In the genomic region with DNA sequence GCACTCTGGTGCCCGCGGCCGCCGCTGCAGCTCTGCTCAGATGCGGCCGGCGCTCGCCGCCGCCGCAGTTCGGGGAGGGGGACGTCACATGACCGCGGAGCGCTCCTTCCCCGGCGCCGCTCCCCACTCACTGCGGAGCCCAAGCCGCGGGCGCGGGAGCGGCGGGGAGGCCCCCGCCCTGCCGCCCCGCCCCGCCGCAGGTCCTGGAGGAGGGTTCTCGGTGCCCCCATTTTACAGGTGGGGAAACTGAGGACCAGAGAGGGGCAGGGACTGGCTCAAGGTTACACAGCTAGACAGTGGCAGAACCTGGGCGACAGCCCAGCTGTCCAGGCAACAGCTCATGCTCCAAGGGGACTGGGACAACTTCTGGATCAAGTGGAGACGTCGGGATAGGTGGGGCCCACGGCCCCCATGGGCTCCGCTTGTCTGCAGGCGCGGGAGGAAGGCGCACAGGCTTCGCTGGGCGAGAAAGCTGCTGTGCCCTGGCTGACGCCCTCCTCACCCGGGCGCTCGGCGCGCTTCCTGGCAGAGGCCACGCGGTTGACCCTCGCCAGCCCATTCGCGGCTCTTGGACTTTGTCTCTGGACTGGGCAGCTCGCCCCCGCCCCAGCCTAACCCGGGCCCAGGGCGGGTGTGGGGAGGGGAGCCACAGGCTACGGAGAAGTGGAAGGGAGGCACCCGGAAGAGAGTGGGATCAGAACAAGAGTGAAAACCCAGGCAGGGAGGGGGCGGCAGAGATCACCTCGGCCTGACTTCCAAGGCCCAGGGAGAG, we compare ENCODE assay signal across 1 cellular context.
TF ChIP-seq lines count a peak whose summit lies in the region.

A gene (minus strand): TSS at position 71 of the 772 bp plus-strand sequence. CDS start 49,325 bp downstream, outside the sequence.

TF ChIP-seq in K562, 482 proteins besides CTCF, POLR2A, EP300 and RAD21 (continued from another document and continues in another):
- TF ChIP-seq, protein P1, sequence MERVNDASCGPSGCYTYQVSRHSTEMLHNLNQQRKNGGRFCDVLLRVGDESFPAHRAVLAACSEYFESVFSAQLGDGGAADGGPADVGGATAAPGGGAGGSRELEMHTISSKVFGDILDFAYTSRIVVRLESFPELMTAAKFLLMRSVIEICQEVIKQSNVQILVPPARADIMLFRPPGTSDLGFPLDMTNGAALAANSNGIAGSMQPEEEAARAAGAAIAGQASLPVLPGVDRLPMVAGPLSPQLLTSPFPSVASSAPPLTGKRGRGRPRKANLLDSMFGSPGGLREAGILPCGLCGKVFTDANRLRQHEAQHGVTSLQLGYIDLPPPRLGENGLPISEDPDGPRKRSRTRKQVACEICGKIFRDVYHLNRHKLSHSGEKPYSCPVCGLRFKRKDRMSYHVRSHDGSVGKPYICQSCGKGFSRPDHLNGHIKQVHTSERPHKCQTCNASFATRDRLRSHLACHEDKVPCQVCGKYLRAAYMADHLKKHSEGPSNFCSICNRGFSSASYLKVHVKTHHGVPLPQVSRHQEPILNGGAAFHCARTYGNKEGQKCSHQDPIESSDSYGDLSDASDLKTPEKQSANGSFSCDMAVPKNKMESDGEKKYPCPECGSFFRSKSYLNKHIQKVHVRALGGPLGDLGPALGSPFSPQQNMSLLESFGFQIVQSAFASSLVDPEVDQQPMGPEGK (CRISPR knock-in tag; IDR thresholded peaks at IDR 0.05; ENCODE audit: borderline replicate concordance), result no peak
- TF ChIP-seq ZNF165 (CRISPR knock-in tag; IDR thresholded peaks at IDR 0.05; ENCODE audit: borderline replicate concordance) (no peak), SAP30 (IDR thresholded peaks at IDR 0.05; ENCODE audit: borderline replicate concordance, insufficient read depth, low read depth, low read length, poor library complexity, severe bottlenecking) (peak; percentile 36), ASH1L (IDR thresholded peaks at IDR 0.05; ENCODE audit: borderline replicate concordance, low read depth, partially characterized antibody) (no peak), ZNF444 (CRISPR knock-in tag; IDR thresholded peaks at IDR 0.05) (no peak), DACH1 (IDR thresholded peaks at IDR 0.05; ENCODE audit: partially characterized antibody) (peak; percentile 48), STAG1 (CRISPR knock-in tag; IDR thresholded peaks at IDR 0.05; ENCODE audit: borderline replicate concordance) (no peak), ZNF507 (tag; conservative IDR thresholded peaks at IDR 0.05) (no peak), ZNF696 (CRISPR knock-in tag; conservative IDR thresholded peaks at IDR 0.05) (no peak), SIN3B (IDR thresholded peaks at IDR 0.05; ENCODE audit: low read depth) (0 out of 2 replicates have a peak, but pooled peaks have one; percentile 38), SRSF3 (IDR thresholded peaks at IDR 0.05; ENCODE audit: insufficient read depth, low read length) (0 out of 2 replicates have a peak, but pooled peaks have one; percentile 44), SMAD4 (CRISPR knock-in tag; conservative IDR thresholded peaks at IDR 0.05) (peak; percentile 81; the same call in 1 of the 2 replicates), SRSF9 (IDR thresholded peaks at IDR 0.05; ENCODE audit: borderline replicate concordance, low read depth, low read length) (no peak), NFXL1 (CRISPR knock-in tag; IDR thresholded peaks at IDR 0.05) (0 out of 2 replicates have a peak, but pooled peaks have one; percentile 37)
- TF ChIP-seq, protein P2, sequence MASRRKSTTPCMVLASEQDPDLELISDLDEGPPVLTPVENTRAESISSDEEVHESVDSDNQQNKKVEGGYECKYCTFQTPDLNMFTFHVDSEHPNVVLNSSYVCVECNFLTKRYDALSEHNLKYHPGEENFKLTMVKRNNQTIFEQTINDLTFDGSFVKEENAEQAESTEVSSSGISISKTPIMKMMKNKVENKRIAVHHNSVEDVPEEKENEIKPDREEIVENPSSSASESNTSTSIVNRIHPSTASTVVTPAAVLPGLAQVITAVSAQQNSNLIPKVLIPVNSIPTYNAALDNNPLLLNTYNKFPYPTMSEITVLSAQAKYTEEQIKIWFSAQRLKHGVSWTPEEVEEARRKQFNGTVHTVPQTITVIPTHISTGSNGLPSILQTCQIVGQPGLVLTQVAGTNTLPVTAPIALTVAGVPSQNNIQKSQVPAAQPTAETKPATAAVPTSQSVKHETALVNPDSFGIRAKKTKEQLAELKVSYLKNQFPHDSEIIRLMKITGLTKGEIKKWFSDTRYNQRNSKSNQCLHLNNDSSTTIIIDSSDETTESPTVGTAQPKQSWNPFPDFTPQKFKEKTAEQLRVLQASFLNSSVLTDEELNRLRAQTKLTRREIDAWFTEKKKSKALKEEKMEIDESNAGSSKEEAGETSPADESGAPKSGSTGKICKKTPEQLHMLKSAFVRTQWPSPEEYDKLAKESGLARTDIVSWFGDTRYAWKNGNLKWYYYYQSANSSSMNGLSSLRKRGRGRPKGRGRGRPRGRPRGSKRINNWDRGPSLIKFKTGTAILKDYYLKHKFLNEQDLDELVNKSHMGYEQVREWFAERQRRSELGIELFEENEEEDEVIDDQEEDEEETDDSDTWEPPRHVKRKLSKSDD (conservative IDR thresholded peaks at IDR 0.05; ENCODE audit: low read length), result no peak
- TF ChIP-seq, protein P3, sequence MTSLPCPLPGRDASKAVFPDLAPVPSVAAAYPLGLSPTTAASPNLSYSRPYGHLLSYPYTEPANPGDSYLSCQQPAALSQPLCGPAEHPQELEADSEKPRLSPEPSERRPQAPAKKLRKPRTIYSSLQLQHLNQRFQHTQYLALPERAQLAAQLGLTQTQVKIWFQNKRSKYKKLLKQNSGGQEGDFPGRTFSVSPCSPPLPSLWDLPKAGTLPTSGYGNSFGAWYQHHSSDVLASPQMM (CRISPR knock-in tag; IDR thresholded peaks at IDR 0.05), result no peak
- TF ChIP-seq, protein P4, sequence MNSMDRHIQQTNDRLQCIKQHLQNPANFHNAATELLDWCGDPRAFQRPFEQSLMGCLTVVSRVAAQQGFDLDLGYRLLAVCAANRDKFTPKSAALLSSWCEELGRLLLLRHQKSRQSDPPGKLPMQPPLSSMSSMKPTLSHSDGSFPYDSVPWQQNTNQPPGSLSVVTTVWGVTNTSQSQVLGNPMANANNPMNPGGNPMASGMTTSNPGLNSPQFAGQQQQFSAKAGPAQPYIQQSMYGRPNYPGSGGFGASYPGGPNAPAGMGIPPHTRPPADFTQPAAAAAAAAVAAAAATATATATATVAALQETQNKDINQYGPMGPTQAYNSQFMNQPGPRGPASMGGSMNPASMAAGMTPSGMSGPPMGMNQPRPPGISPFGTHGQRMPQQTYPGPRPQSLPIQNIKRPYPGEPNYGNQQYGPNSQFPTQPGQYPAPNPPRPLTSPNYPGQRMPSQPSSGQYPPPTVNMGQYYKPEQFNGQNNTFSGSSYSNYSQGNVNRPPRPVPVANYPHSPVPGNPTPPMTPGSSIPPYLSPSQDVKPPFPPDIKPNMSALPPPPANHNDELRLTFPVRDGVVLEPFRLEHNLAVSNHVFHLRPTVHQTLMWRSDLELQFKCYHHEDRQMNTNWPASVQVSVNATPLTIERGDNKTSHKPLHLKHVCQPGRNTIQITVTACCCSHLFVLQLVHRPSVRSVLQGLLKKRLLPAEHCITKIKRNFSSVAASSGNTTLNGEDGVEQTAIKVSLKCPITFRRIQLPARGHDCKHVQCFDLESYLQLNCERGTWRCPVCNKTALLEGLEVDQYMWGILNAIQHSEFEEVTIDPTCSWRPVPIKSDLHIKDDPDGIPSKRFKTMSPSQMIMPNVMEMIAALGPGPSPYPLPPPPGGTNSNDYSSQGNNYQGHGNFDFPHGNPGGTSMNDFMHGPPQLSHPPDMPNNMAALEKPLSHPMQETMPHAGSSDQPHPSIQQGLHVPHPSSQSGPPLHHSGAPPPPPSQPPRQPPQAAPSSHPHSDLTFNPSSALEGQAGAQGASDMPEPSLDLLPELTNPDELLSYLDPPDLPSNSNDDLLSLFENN (IDR thresholded peaks at IDR 0.05; ENCODE audit: low read depth in 2 of 2, low read length in 2 of 2), result no peak; a peak in 1 of 4 replicates
- TF ChIP-seq, protein P5, sequence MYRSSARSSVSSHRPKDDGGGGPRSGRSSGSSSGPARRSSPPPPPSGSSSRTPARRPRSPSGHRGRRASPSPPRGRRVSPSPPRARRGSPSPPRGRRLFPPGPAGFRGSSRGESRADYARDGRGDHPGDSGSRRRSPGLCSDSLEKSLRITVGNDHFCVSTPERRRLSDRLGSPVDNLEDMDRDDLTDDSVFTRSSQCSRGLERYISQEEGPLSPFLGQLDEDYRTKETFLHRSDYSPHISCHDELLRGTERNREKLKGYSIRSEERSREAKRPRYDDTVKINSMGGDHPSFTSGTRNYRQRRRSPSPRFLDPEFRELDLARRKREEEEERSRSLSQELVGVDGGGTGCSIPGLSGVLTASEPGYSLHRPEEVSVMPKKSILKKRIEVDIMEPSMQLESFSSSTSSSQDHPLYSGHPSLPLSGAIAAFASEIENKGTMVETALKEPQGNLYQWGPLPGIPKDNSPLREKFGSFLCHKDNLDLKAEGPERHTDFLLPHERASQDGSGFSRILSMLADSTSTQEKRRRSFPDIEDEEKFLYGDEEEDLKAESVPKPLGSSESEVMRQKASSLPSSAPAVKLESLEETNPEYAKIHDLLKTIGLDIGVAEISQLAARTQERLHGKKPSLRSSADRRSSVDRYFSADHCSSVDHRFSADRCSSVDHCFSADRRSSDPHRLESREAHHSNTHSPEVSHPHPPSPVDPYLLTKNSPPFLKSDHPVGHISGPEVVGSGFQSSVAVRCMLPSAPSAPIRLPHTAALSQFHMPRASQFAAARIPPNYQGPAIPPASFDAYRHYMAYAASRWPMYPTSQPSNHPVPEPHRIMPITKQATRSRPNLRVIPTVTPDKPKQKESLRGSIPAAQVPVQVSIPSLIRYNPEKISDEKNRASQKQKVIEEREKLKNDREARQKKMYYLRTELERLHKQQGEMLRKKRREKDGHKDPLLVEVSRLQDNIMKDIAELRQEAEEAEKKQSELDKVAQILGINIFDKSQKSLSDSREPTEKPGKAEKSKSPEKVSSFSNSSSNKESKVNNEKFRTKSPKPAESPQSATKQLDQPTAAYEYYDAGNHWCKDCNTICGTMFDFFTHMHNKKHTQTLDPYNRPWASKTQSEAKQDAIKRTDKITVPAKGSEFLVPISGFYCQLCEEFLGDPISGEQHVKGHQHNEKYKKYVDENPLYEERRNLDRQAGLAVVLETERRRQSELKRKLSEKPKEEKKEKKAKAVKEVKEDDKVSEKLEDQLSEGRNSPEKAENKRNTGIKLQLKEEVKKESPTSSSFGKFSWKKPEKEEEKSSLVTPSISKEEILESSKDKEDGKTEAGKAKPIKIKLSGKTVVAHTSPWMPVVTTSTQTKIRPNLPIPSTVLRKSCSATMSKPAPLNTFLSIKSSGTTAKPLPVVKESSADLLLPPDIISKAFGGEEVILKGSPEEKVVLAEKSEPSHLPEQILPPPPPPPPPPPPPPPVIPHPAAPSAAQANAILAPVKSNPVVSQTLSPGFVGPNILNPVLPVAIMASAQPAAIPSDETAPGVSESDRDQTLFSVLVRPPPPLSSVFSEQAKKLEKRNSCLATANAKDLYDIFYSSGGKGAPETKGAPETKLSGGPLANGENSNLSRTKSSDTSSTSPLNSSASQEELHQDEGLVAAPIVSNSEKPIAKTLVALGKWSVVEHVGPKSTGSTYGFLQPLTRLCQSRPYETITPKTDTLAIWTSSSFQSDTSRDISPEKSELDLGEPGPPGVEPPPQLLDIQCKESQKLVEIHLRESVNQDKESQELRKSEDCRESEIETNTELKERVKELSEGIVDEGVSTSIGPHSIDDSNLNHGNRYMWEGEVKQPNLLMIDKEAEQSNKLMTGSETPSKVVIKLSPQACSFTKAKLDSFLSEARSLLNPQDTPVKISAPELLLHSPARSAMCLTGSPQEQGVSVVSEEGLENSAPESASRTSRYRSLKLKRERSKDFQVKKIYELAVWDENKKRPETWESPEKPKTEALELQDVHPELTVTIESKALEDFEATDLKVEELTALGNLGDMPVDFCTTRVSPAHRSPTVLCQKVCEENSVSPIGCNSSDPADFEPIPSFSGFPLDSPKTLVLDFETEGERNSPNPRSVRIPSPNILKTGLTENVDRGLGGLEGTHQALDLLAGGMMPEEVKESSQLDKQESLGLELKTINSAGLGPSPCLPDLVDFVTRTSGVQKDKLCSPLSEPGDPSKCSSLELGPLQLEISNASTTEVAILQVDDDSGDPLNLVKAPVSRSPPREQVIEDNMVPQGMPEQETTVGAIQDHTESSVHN (IDR thresholded peaks at IDR 0.05; ENCODE audit: borderline replicate concordance in 1 of 2, low read depth in 1 of 2), result no peak
